Comparison of ENCODE assay signal across 1 cellular context in the genomic region with DNA sequence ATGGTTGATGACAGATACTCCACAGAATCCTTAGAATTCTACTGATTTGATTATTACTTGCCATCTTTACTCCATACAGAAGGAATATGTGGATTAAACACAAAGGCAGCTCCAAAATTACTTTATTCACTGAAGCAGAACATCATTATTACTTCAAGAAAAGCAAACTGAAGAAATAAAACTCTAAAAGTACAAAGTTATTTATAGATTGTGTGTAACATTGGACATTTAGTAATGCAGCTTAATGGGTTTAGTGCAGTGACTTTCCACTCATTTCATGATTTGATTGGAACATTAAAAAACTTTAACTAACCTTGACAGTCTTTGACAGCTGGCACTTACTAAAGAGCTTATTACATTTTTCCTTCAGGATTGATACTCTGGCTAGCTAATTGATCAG.
TF ChIP-seq lines count a peak whose summit lies in the region.

No MANE protein-coding gene starts in this region.

TF ChIP-seq in SK-N-SH treated with all-trans-retinoic acid at 6 μM for 48 hours, 23 proteins besides CTCF, POLR2A, EP300 and RAD21 (continued from another document):
- TF ChIP-seq, protein P1, sequence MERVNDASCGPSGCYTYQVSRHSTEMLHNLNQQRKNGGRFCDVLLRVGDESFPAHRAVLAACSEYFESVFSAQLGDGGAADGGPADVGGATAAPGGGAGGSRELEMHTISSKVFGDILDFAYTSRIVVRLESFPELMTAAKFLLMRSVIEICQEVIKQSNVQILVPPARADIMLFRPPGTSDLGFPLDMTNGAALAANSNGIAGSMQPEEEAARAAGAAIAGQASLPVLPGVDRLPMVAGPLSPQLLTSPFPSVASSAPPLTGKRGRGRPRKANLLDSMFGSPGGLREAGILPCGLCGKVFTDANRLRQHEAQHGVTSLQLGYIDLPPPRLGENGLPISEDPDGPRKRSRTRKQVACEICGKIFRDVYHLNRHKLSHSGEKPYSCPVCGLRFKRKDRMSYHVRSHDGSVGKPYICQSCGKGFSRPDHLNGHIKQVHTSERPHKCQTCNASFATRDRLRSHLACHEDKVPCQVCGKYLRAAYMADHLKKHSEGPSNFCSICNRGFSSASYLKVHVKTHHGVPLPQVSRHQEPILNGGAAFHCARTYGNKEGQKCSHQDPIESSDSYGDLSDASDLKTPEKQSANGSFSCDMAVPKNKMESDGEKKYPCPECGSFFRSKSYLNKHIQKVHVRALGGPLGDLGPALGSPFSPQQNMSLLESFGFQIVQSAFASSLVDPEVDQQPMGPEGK (CRISPR knock-in tag; IDR thresholded peaks at IDR 0.05; ENCODE audit: borderline replicate concordance) = peak; percentile 35; the same call in 1 of the 2 replicates
TF ChIP-seq in SK-N-SH treated with all-trans-retinoic acid at 6 μM for 48 hours: peak in this region for 2.
